In the genomic region with DNA sequence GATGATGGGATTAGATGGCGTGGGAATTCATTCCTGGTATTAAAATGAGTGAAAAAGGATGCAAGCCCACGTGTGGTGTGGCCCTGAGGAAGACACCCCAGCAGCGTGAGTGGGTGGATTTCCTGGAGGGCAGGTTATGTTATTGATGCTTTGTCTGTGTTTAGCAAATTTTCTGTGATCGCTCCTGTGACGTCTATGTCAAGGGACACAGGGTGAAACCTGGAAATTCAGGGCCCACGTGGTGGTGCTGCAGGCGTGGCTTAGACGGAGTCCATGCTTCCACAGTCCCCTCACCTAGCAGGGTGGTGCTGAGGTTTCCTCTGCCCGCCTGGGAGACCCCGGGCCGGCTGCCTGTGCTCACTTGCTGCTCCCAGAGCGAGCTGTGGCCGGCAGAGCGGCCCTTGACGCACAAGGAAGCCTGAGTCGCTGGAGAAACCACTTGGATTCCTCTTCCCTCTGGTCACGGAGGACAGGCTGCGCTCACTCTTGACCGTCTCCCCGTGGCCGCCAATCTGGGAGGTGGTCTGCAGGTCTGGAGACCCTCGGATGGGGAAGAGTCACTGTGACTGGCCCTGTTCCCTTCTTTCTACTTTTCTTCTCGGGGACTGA, we compare ENCODE assay signal across 1 cellular context.
TF ChIP-seq lines count a peak whose summit lies in the region.

No MANE protein-coding gene starts in this region.

TF ChIP-seq in WTC11, 78 proteins besides CTCF, POLR2A, EP300 and RAD21 (continued from another document):
- TF ChIP-seq, protein P1, sequence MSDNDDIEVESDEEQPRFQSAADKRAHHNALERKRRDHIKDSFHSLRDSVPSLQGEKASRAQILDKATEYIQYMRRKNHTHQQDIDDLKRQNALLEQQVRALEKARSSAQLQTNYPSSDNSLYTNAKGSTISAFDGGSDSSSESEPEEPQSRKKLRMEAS (CRISPR knock-in tag; IDR thresholded peaks at IDR 0.05), result no peak
- no peak for TF ChIP-seq ELF4 (CRISPR knock-in tag; IDR thresholded peaks at IDR 0.05; ENCODE audit: low read depth)
- no peak for TF ChIP-seq ATF1 (CRISPR knock-in tag; IDR thresholded peaks at IDR 0.05)
- TF ChIP-seq JAZF1 (CRISPR knock-in tag; IDR thresholded peaks at IDR 0.05), result no peak
- TF ChIP-seq, protein P2, sequence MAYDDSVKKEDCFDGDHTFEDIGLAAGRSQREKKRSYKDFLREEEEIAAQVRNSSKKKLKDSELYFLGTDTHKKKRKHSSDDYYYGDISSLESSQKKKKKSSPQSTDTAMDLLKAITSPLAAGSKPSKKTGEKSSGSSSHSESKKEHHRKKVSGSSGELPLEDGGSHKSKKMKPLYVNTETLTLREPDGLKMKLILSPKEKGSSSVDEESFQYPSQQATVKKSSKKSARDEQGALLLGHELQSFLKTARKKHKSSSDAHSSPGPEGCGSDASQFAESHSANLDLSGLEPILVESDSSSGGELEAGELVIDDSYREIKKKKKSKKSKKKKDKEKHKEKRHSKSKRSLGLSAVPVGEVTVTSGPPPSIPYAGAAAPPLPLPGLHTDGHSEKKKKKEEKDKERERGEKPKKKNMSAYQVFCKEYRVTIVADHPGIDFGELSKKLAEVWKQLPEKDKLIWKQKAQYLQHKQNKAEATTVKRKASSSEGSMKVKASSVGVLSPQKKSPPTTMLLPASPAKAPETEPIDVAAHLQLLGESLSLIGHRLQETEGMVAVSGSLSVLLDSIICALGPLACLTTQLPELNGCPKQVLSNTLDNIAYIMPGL (CRISPR knock-in tag; IDR thresholded peaks at IDR 0.05), result no peak
- TF ChIP-seq, protein P3, sequence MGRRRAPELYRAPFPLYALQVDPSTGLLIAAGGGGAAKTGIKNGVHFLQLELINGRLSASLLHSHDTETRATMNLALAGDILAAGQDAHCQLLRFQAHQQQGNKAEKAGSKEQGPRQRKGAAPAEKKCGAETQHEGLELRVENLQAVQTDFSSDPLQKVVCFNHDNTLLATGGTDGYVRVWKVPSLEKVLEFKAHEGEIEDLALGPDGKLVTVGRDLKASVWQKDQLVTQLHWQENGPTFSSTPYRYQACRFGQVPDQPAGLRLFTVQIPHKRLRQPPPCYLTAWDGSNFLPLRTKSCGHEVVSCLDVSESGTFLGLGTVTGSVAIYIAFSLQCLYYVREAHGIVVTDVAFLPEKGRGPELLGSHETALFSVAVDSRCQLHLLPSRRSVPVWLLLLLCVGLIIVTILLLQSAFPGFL (CRISPR knock-in tag; IDR thresholded peaks at IDR 0.05; ENCODE audit: borderline replicate concordance), result no peak
- TF ChIP-seq ZNF671 (CRISPR knock-in tag; IDR thresholded peaks at IDR 0.05), result no peak
- TF ChIP-seq, protein P4, sequence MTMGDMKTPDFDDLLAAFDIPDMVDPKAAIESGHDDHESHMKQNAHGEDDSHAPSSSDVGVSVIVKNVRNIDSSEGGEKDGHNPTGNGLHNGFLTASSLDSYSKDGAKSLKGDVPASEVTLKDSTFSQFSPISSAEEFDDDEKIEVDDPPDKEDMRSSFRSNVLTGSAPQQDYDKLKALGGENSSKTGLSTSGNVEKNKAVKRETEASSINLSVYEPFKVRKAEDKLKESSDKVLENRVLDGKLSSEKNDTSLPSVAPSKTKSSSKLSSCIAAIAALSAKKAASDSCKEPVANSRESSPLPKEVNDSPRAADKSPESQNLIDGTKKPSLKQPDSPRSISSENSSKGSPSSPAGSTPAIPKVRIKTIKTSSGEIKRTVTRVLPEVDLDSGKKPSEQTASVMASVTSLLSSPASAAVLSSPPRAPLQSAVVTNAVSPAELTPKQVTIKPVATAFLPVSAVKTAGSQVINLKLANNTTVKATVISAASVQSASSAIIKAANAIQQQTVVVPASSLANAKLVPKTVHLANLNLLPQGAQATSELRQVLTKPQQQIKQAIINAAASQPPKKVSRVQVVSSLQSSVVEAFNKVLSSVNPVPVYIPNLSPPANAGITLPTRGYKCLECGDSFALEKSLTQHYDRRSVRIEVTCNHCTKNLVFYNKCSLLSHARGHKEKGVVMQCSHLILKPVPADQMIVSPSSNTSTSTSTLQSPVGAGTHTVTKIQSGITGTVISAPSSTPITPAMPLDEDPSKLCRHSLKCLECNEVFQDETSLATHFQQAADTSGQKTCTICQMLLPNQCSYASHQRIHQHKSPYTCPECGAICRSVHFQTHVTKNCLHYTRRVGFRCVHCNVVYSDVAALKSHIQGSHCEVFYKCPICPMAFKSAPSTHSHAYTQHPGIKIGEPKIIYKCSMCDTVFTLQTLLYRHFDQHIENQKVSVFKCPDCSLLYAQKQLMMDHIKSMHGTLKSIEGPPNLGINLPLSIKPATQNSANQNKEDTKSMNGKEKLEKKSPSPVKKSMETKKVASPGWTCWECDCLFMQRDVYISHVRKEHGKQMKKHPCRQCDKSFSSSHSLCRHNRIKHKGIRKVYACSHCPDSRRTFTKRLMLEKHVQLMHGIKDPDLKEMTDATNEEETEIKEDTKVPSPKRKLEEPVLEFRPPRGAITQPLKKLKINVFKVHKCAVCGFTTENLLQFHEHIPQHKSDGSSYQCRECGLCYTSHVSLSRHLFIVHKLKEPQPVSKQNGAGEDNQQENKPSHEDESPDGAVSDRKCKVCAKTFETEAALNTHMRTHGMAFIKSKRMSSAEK (CRISPR knock-in tag; IDR thresholded peaks at IDR 0.05; ENCODE audit: borderline replicate concordance), result no peak
- TF ChIP-seq NFYB (CRISPR knock-in tag; conservative IDR thresholded peaks at IDR 0.05; ENCODE audit: low read depth), result no peak
- no peak for TF ChIP-seq FOXK1 (CRISPR knock-in tag; IDR thresholded peaks at IDR 0.05)
TF ChIP-seq in WTC11: peak in this region for 0.
